In the genomic region with DNA sequence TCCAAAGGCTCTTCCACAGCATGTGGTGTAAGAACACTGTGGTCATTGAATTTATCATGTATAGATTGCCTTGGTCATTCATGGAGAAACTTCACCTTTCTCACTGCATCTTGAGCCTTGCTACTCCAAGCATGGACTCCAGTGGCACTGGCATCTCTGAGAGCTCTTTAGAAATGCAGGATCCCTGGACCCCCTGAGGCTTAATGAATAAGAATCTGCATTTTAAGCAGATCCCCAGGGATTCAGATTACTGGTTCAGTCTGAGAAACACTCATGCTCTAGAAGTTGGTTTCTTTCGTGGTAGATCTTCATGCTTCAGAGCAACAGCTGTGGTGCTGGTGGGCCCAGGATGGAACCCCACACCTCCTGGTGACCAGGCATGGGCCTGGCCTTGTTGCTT, we compare ENCODE assay signal across 25 cellular contexts.
"Had no signal": no experiment of that assay in that cellular context is flagged by ENCODE, and none has a peak within 500 bp of the region (broad histone marks: within the 10 kb centered on the region; RNA-seq: fewer than 3 reads in every experiment).

No MANE protein-coding gene starts in this region.

- ATAC-seq: activated T-cell treated with anti-CD3 and anti-CD28 coated beads, Interleukin-2, amount 50 U/mL, for 4 hours; PC-3 had no signal

- H3K27ac ChIP-seq: brain microvascular endothelial cell, cardiac muscle cell, SJSA1 had no signal

- H3K4me1 Mint-ChIP-seq: activated B cell treated with CpG ODN at 0.5 μM for 24 hours; activated CD4-positive, alpha-beta T cell treated with anti-CD3 and anti-CD28 coated beads, Interleukin-2, amount 10 ng/mL, durations not matched to agents 24 days and 14 days; activated naive CD4-positive, alpha-beta T cell treated with anti-CD3 and anti-CD28 coated beads, Interleukin-2, amount 10 ng/mL, durations not matched to agents 7 days and 5 days; activated naive CD8-positive, alpha-beta T cell treated with anti-CD3 and anti-CD28 coated beads for 36 hours had no signal

- H3K27ac Mint-ChIP-seq: activated B cell treated with CpG ODN at 0.5 μM for 24 hours; activated CD4-positive, alpha-beta memory T cell treated with anti-CD3 and anti-CD28 coated beads for 36 hours; activated CD4-positive, alpha-beta T cell treated with anti-CD3 and anti-CD28 coated beads, Interleukin-2, amount 10 ng/mL, durations not matched to agents 24 days and 14 days; activated naive CD4-positive, alpha-beta T cell treated with anti-CD3 and anti-CD28 coated beads, Interleukin-2, amount 10 ng/mL, durations not matched to agents 7 days and 5 days; activated naive CD8-positive, alpha-beta T cell treated with anti-CD3 and anti-CD28 coated beads for 36 hours; T-helper 1 cell treated with Interleukin-12 subunit alpha and Interleukin-12 subunit beta and Interleukin-4 antibody, amounts not matched to agents 30 μg/mL and 1 μg/mL, for 36 hours had no signal

- H3K36me3 ChIP-seq: brain microvascular endothelial cell, cardiac muscle cell, MG63, SJSA1 had no signal

- H3K27me3 ChIP-seq: brain microvascular endothelial cell, cardiac muscle cell, MG63, SJSA1 had no signal

- H3K9me3 Mint-ChIP-seq: activated B cell treated with CpG ODN at 0.5 μM for 24 hours; activated CD4-positive, alpha-beta memory T cell treated with anti-CD3 and anti-CD28 coated beads for 36 hours; activated CD4-positive, alpha-beta T cell treated with anti-CD3 and anti-CD28 coated beads, Interleukin-2, amount 10 ng/mL, durations not matched to agents 24 days and 14 days; activated naive CD4-positive, alpha-beta T cell treated with anti-CD3 and anti-CD28 coated beads, Interleukin-2, amount 10 ng/mL, durations not matched to agents 7 days and 5 days; activated naive CD8-positive, alpha-beta T cell treated with anti-CD3 and anti-CD28 coated beads for 36 hours; activated T-cell treated with anti-CD3 and anti-CD28 coated beads, Interleukin-2, amount 50 U/mL, for 4 hours; T-helper 1 cell treated with Interleukin-12 subunit alpha and Interleukin-12 subunit beta and Interleukin-4 antibody, amounts not matched to agents 30 μg/mL and 1 μg/mL, for 36 hours had no signal

- H3K36me3 Mint-ChIP-seq: activated CD4-positive, alpha-beta memory T cell treated with anti-CD3 and anti-CD28 coated beads for 36 hours; activated naive CD4-positive, alpha-beta T cell treated with anti-CD3 and anti-CD28 coated beads, Interleukin-2, amount 10 ng/mL, durations not matched to agents 7 days and 5 days; activated naive CD8-positive, alpha-beta T cell treated with anti-CD3 and anti-CD28 coated beads for 36 hours had no signal

- FAIRE-seq: RCC 7860 had no signal

- H3K4me1 ChIP-seq: SJSA1 had no signal

- H3K4me3 ChIP-seq: cardiac muscle cell, MG63, SJSA1 had no signal

- H3K9me3 ChIP-seq: MG63, SJSA1 had no signal

- DNase-seq: activated B cell treated with CpG ODN at 0.5 μM for 24 hours; activated CD4-positive, alpha-beta memory T cell treated with anti-CD3 and anti-CD28 coated beads for 36 hours; activated CD4-positive, alpha-beta T cell treated with anti-CD3 and anti-CD28 coated beads for 1 hour; activated CD4-positive, alpha-beta T cell treated with anti-CD3 and anti-CD28 coated beads, Interleukin-2, amount 10 ng/mL, durations not matched to agents 24 days and 14 days; activated CD8-positive, alpha-beta memory T cell treated with anti-CD3 and anti-CD28 coated beads for 24 hours; activated gamma-delta T cell treated with Interleukin-2 at 50 U/mL for 16 hours; activated naive CD4-positive, alpha-beta T cell treated with anti-CD3 and anti-CD28 coated beads, Interleukin-2, amount 10 ng/mL, durations not matched to agents 7 days and 5 days; activated naive CD8-positive, alpha-beta T cell treated with anti-CD3 and anti-CD28 coated beads for 36 hours; activated T-cell treated with anti-CD3 and anti-CD28 coated beads, Interleukin-2, amount 50 U/mL, for 4 hours; MG63; NCI-H1092 treated with DMSO at 0.1 percent for 48 hours; NCI-H1436 treated with DMSO at 0.1 percent for 48 hours; NCI-H187; NCI-H2081; NCI-H510A treated with DMSO at 0.1 percent for 48 hours; NCI-H69; NK-92 treated with Interleukin-12 subunit alpha and Interleukin-12 subunit beta, amount 100 ng/mL, for 24 hours; PC-3; SHP77; T-helper 9 cell had no signal

- H3K4me3 Mint-ChIP-seq: activated B cell treated with CpG ODN at 0.5 μM for 24 hours; activated CD4-positive, alpha-beta memory T cell treated with anti-CD3 and anti-CD28 coated beads for 36 hours; activated CD4-positive, alpha-beta T cell treated with anti-CD3 and anti-CD28 coated beads, Interleukin-2, amount 10 ng/mL, durations not matched to agents 24 days and 14 days; activated naive CD4-positive, alpha-beta T cell treated with anti-CD3 and anti-CD28 coated beads, Interleukin-2, amount 10 ng/mL, durations not matched to agents 7 days and 5 days; activated naive CD8-positive, alpha-beta T cell treated with anti-CD3 and anti-CD28 coated beads for 36 hours; activated T-cell treated with anti-CD3 and anti-CD28 coated beads, Interleukin-2, amount 50 U/mL, for 4 hours; T-helper 1 cell treated with Interleukin-12 subunit alpha and Interleukin-12 subunit beta and Interleukin-4 antibody, amounts not matched to agents 30 μg/mL and 1 μg/mL, for 36 hours had no signal

- H3K27me3 Mint-ChIP-seq: activated naive CD4-positive, alpha-beta T cell treated with anti-CD3 and anti-CD28 coated beads, Interleukin-2, amount 10 ng/mL, durations not matched to agents 7 days and 5 days had no signal
